Comparison of ENCODE assay signal across 9 cellular contexts in the genomic region with DNA sequence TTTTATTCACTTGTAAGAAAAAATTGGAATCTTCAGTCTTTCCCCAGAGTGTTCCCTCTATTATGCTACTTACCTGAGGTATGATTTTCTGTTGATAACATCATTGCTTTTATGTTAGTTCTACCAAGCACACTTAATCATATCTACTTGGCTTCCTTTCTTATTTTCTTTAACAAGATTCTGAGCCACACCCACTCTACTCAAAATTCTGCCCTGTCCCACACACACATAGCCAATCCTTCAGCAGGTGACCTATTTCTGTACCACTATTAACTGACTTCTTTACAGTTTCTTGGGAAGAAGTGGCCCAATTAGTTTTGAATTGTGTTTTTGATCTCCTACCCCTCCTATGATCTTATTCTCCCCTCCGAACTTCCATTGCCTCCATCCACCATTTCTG.
"Had no signal": no experiment of that assay in that cellular context is flagged by ENCODE, and none has a peak within 500 bp of the region (broad histone marks: within the 10 kb centered on the region; RNA-seq: fewer than 3 reads in every experiment).

No MANE protein-coding gene starts in this region.

- H3K27ac ChIP-seq: GM23248 had no signal

- H3K4me2 ChIP-seq: GM23338 had no signal

- H3K9me3 ChIP-seq: HAP-1 had no signal

- ATAC-seq: GM23338, HCT116 had no signal

- H3K4me1 ChIP-seq: HAP-1 had no signal

- H3K36me3 ChIP-seq: HAP-1 had no signal

- DNase-seq: GM23248, GOT3, H7, H9, HCEC 1CT, HFFc6 had no signal

- H3K9ac ChIP-seq: GM23248 had no signal

- H3K4me3 ChIP-seq: GM23248, GM23338, HAP-1 had no signal

- H2AFZ ChIP-seq: GM23248, GM23338 had no signal
